Comparison of ENCODE assay signal across 7 cellular contexts in the genomic region with DNA sequence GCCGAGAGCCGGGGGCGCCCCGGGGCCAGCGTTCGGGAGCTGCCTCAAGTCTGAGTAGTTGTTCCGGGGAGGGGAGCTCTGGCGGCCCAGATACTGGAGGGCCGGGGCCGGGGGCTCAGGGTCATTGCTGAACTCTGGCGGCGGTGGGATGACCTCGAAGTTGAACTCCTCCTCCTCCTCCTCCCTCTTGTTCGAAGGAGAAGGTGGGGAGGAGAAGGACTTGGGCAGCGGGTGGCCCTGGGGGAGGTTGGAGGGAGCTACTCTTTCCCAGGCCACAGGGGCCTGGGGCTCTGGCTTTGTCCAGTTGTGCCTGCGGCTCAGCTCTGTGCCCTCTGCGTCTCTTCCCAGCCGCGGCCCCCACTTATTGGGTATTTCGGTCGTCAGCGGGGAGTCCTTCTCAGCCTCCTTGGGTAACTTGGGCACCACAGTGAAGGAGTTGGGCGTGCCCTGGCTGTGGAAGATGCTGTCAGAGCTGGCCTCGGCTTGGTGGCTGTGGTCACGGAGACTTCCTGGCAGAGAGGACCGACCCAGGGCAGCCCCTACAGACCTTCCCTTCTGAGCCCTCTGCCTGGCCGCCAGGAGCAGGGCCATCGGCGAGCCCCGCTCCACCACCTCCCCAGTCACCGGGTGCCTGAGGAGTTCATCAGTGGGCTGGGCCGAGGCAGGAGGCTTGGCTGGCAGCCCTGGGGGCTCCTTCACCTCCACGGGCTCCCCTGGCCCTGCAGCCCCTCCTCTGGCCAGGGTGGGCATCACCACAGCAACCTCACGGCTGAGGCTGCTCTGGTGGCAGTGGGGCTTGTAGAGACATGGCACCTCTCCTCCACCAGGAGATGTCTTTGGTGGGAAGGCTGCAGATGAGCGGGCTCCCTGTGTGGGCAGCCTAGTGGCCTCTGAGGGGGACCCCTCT. TPM values are rescaled to one million over a fixed set of nuclear protein-coding genes. Genes with fewer than 3 reads are reported as not detected.
DNase-seq lines count a peak whose midpoint lies in the region; ATAC-seq and TF ChIP-seq lines count a peak whose summit lies in the region.

No MANE protein-coding gene starts in this region.

- no peak overlapping the region for H3K4me3 ChIP-seq in HCT116 (replicated peaks in 1 of 2; ENCODE audit: low read depth in 1 of 2, low read length in 2 of 2)
- peak overlapping the region; percentile 40 to 60 (median 54) for H3K4me3 ChIP-seq in Peyer's patch
- peak overlapping the region; percentile 6 to 54 for H3K4me3 ChIP-seq in gastroesophageal sphincter

- no peaks in the 10 kb centered on the region for H4K20me1 ChIP-seq in HCT116 (ENCODE audit: insufficient read depth)

- no peaks in the 10 kb centered on the region for H3K9me2 ChIP-seq in HCT116 (ENCODE audit: insufficient read depth)

- TF ChIP-seq EP300 in gastroesophageal sphincter (IDR thresholded peaks at IDR 0.05), result no peak

- CTCF ChIA-PET in HCT116 (lab: Charles Lee), result no interaction called here

- no peak for ATAC-seq in HCT116
- no peak for ATAC-seq in gastroesophageal sphincter
- peak; percentile 5 for ATAC-seq in stimulated activated effector memory CD8-positive, alpha-beta T cell treated with anti-CD3 and anti-CD28 coated beads, Interleukin-12 subunit alpha, Interleukin-12 subunit beta, amount 100 ng/mL, for 72 hours
- no peak for ATAC-seq in GM21390 (IDR thresholded peaks at IDR 0.05; ENCODE audit: unreplicated experiment)
- ATAC-seq in GM18867 (IDR thresholded peaks at IDR 0.05; ENCODE audit: unreplicated experiment), result no peak

- no peak for TF ChIP-seq POLR2A in HCT116 (IDR thresholded peaks at IDR 0.05; ENCODE audit: borderline replicate concordance, extremely low read depth, insufficient read depth, insufficient read length)
- TF ChIP-seq POLR2A in Peyer's patch (IDR thresholded peaks at IDR 0.05), result no peak
- TF ChIP-seq POLR2A in gastroesophageal sphincter (IDR thresholded peaks at IDR 0.05), result no peak

- H3K36me3 Mint-ChIP-seq in stimulated activated effector memory CD8-positive, alpha-beta T cell treated with anti-CD3 and anti-CD28 coated beads, Interleukin-12 subunit alpha, Interleukin-12 subunit beta, amount 100 ng/mL, for 72 hours, result peaks cover 11% of the 10 kb centered on the region

- no peaks in the 10 kb centered on the region for H3K9me3 Mint-ChIP-seq in stimulated activated effector memory CD8-positive, alpha-beta T cell treated with anti-CD3 and anti-CD28 coated beads, Interleukin-12 subunit alpha, Interleukin-12 subunit beta, amount 100 ng/mL, for 72 hours

- TF ChIP-seq CTCF in HCT116 (IDR thresholded peaks at IDR 0.05 in 2 of 3, conservative IDR thresholded peaks at IDR 0.05 in 1 of 3; ENCODE audit: borderline replicate concordance in 1 of 3, insufficient read depth in 1 of 3, low read depth in 2 of 3, low read length in 2 of 3), result no peak
- TF ChIP-seq CTCF in Peyer's patch (IDR thresholded peaks at IDR 0.05), result no peak
- TF ChIP-seq CTCF in gastroesophageal sphincter (IDR thresholded peaks at IDR 0.05), result no peak

- DNase-seq in HCT116 (ENCODE audit: low read depth, low spot score), result no peak
- DNase-seq in Peyer's patch, result no peak
- no peak for DNase-seq in stimulated activated effector memory CD8-positive, alpha-beta T cell treated with anti-CD3 and anti-CD28 coated beads, Interleukin-12 subunit alpha, Interleukin-12 subunit beta, amount 100 ng/mL, for 72 hours (ENCODE audit: low spot score in 2 of 2)
- no peak for DNase-seq in DMS153 treated with DMSO at 0.1 percent for 48 hours (lab: John Stamatoyannopoulos, UW; ENCODE audit: unreplicated experiment)

- H3K36me3 ChIP-seq in HCT116 (ENCODE audit: control insufficient read depth in 1 of 2, insufficient read depth in 2 of 2, low read length in 2 of 2) (peaks cover 3 to 11% of the 10 kb centered on the region in 2 experiments; a peak in 2 of 4 replicates), Peyer's patch (peaks cover 0 to 17% (median 0%) of the 10 kb centered on the region in 3 donors), gastroesophageal sphincter (no peaks in the 10 kb centered on the region)

- intact Hi-C loops in HCT116 (cut with micrococcal nuclease), result loop anchor here (5.0 kb wide), 1 partner anchor 37 kb away; the partner anchor contains the start of gene C6orf132

- POLR2A ChIA-PET in HCT116 (lab: Charles Lee), result no interaction called here

- H3K27me3 ChIP-seq in HCT116 (ENCODE audit: insufficient read depth, low read length), result no peaks in the 10 kb centered on the region
- no peaks in the 10 kb centered on the region for H3K27me3 ChIP-seq in Peyer's patch
- H3K27me3 ChIP-seq in gastroesophageal sphincter, result peaks cover 42% of the 10 kb centered on the region

- no peak overlapping the region for H2AFZ ChIP-seq in HCT116 (ENCODE audit: low read depth, low read length, poor library complexity, severe bottlenecking)

- H3K4me1 Mint-ChIP-seq in stimulated activated effector memory CD8-positive, alpha-beta T cell treated with anti-CD3 and anti-CD28 coated beads, Interleukin-12 subunit alpha, Interleukin-12 subunit beta, amount 100 ng/mL, for 72 hours, result peaks cover 36% of the 10 kb centered on the region

- no peaks in the 10 kb centered on the region for H3K79me2 ChIP-seq in HCT116 (ENCODE audit: insufficient read depth, low read length)

- H3K4me3 Mint-ChIP-seq in stimulated activated effector memory CD8-positive, alpha-beta T cell treated with anti-CD3 and anti-CD28 coated beads, Interleukin-12 subunit alpha, Interleukin-12 subunit beta, amount 100 ng/mL, for 72 hours, result peak overlapping the region; percentile 69

- H3K4me1 ChIP-seq in HCT116 (ENCODE audit: control insufficient read depth in 1 of 2, insufficient read depth in 2 of 2, low read length in 2 of 2) (peaks cover 18 to 32% of the 10 kb centered on the region in 2 experiments), Peyer's patch (peaks cover 0 to 22% (median 10%) of the 10 kb centered on the region in 4 donors), gastroesophageal sphincter (peaks cover 0 to 24% (median 11%) of the 10 kb centered on the region in 3 donors)

- H3K9ac ChIP-seq in HCT116 (ENCODE audit: low read length), result no peak overlapping the region

- no peak overlapping the region for H3K4me2 ChIP-seq in HCT116 (ENCODE audit: low read length)

- RAD21 ChIA-PET in HCT116 (lab: Charles Lee; ENCODE audit: low non-redundant PET in 1 of 2, low total read pairs in 2 of 2, uncharacterized antibody in 2 of 2, unreplicated experiment in 2 of 2), result no interaction called here

- WGBS in gastroesophageal sphincter (ENCODE audit: low coverage in 1 of 2), 2 donors, result 80% methylated on average over 1 of the region's 35 CpGs; no CpG with 5 or more reads in 1 of the 2 donors

- TF ChIP-seq RAD21 in HCT116 (IDR thresholded peaks at IDR 0.05; ENCODE audit: low read depth), result no peak

- H3K27ac Mint-ChIP-seq in stimulated activated effector memory CD8-positive, alpha-beta T cell treated with anti-CD3 and anti-CD28 coated beads, Interleukin-12 subunit alpha, Interleukin-12 subunit beta, amount 100 ng/mL, for 72 hours, result peak overlapping the region; percentile 23

- H3K9me3 ChIP-seq in HCT116 (ENCODE audit: control insufficient read depth in 1 of 2, insufficient read depth in 1 of 2, low read depth in 1 of 2, low read length in 2 of 2), result no peaks in the 10 kb centered on the region
- H3K9me3 ChIP-seq in Peyer's patch, result no peaks in the 10 kb centered on the region
- peaks cover 0 to 4% (median 0%) of the 10 kb centered on the region in 3 donors for H3K9me3 ChIP-seq in gastroesophageal sphincter

- BruUV-seq in HCT116 (replicated peaks; lab: Mats Ljungman, UMichigan), result TSS peak; percentile 5

- no peak overlapping the region for H3K27ac ChIP-seq in HCT116 (ENCODE audit: low read depth, low read length)
- H3K27ac ChIP-seq in Peyer's patch, result peak overlapping the region; percentile 19 to 79 (median 61)
- peak overlapping the region in 2 of 4 donors; percentile 53 to 59 for H3K27ac ChIP-seq in gastroesophageal sphincter

TF ChIP-seq in HCT116, 20 proteins besides CTCF, POLR2A, EP300 and RAD21:
- no peak for TF ChIP-seq ZNF274 (IDR thresholded peaks at IDR 0.05; ENCODE audit: low read depth, low read length)

RNA-seq across cellular contexts. Expression of gene C6orf132, which starts 37.4 kb away (rescaled TPM):
- 18.9 TPM for total RNA-seq in HCT116 (2021; ENCODE audit: unreplicated experiment)
- 14.6 and 15.1 TPM in 2 replicates for polyA plus RNA-seq in HCT116 (2012)
- total RNA-seq in Peyer's patch, result 100 to 1,000 TPM in 1 of 4 donors, 10 to 100 TPM in 3; 47.9 to 106 (median 95.9) TPM
- 10 to 100 TPM in 1 of 4 donors, 1 to 10 TPM in 2, under 1 TPM in 1; 0.93 to 12.1 (median 1.4) TPM for total RNA-seq in gastroesophageal sphincter

RNA-seq across cellular contexts. Expression of gene TAF8, which starts 54.7 kb away (rescaled TPM):
- total RNA-seq in HCT116 (2021; ENCODE audit: unreplicated experiment), result 29.5 TPM
- 15.0 and 15.7 TPM in 2 replicates for polyA plus RNA-seq in HCT116 (2012)
- 10 to 100 TPM; 24.5 to 37.6 (median 24.6) TPM for total RNA-seq in Peyer's patch
- 10 to 100 TPM; 16.8 to 33.6 (median 24.2) TPM for total RNA-seq in gastroesophageal sphincter

Comparison
In these comparisons a context has a peak if more than half of its experiments do, and no peak if none do; other contexts are left out.
1. H3K4me3 ChIP-seq: peak in Peyer's patch (4 of 4) and gastroesophageal sphincter (2 of 2); none in HCT116 (0 of 2).